25 cellular contexts compared by ENCODE assay signal in the genomic region with DNA sequence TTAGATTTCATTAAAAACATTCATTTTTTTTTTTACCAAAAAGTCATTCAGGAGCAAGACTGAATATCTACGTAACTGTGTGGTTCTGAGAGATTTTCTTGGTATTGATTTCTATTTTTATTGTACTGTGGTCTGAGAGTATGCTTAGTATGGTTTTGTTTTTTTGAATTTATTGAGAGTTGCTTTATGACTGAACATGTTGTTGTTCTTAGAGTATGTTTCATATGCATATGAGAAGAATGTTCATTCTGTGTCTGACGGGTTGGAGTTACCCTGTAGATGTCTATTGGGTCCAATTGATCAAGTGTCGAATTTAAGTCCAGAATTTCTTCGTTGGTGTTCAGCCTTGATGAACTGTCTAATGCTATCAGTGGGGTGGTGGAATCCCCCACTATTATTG.
"Had no signal": no experiment of that assay in that cellular context is flagged by ENCODE, and none has a peak within 500 bp of the region (broad histone marks: within the 10 kb centered on the region; RNA-seq: fewer than 3 reads in every experiment).

No MANE protein-coding gene starts in this region.

- DNase-seq: occipital lobe; ovary; posterior cingulate gyrus; psoas muscle; right cardiac atrium; right lobe of liver; sigmoid colon; small intestine; stimulated activated CD4-positive, alpha-beta T cell treated with anti-CD3 and anti-CD28 coated beads, Interleukin-15, amount 100 ng/mL, for 24 hours; stimulated activated CD4-positive, alpha-beta T cell treated with anti-CD3 and anti-CD28 coated beads, Interleukin-2, amount 100 ng/mL, for 24 hours; stimulated activated CD4-positive, alpha-beta T cell treated with anti-CD3 and anti-CD28 coated beads, Interleukin-2, amount 100 ng/mL, for 48 hours; stimulated activated CD4-positive, alpha-beta T cell treated with anti-CD3 and anti-CD28 coated beads, Interleukin-4, amount 100 ng/mL, for 24 hours; stimulated activated naive B cell treated with anti-CD40 and anti-IgM and Interleukin-4, amounts not matched to agents 10 μg/mL and 1 μg/mL and 100 μg/mL, for 72 hours; stimulated activated naive CD4-positive, alpha-beta T cell treated with Interleukin-2 at 50 U/mL for 16 hours; stomach; thyroid gland; trophoblast cell; upper lobe of left lung had no signal

- H3K27ac ChIP-seq: neural progenitor cell, ovary, parathyroid adenoma, psoas muscle, right lobe of liver, sigmoid colon, stomach, thoracic aorta, thyroid gland, tibial nerve, upper lobe of left lung, vagina had no signal

- H3K9ac ChIP-seq: neural progenitor cell, parathyroid adenoma had no signal

- H3K4me2 ChIP-seq: neural progenitor cell had no signal

- H3K9me3 ChIP-seq: ovary, psoas muscle, right lobe of liver, sigmoid colon, stomach, thoracic aorta, thyroid gland, tibial nerve, upper lobe of left lung, vagina had no signal

- H2AFZ ChIP-seq: neural progenitor cell, parathyroid adenoma had no signal

- H3K36me3 ChIP-seq: neural progenitor cell, ovary, right lobe of liver, sigmoid colon, stomach, thoracic aorta, thyroid gland, tibial nerve, upper lobe of left lung, vagina had no signal

- H3K4me1 ChIP-seq: neural progenitor cell, parathyroid adenoma, psoas muscle, sigmoid colon, stomach, upper lobe of left lung had no signal

- H3K79me2 ChIP-seq: parathyroid adenoma had no signal

- H3K4me3 ChIP-seq: neural progenitor cell, ovary, psoas muscle, right lobe of liver, sigmoid colon, stomach, thoracic aorta, thyroid gland, tibial nerve, upper lobe of left lung, vagina had no signal

- H3K27me3 ChIP-seq: neural progenitor cell, ovary, right lobe of liver, sigmoid colon, stomach, thyroid gland, tibial nerve, upper lobe of left lung, vagina had no signal

- FAIRE-seq: small intestine, urothelium cell line had no signal

- ATAC-seq: psoas muscle; right cardiac atrium; right lobe of liver; stimulated activated effector memory CD8-positive, alpha-beta T cell treated with anti-CD3 and anti-CD28 coated beads, Interleukin-12 subunit alpha, Interleukin-12 subunit beta, amount 100 ng/mL, for 72 hours; stimulated activated naive B cell treated with anti-CD40 and anti-IgM and Interleukin-4, amounts not matched to agents 10 μg/mL and 1 μg/mL and 100 μg/mL, for 72 hours had no signal
